In genomic region chr6:11224966-11225463, GRCh38 we compare ENCODE assay signal across 11 cellular contexts. TPM values are rescaled to one million over a fixed set of nuclear protein-coding genes. Genes with fewer than 3 reads are reported as not detected.
DNase-seq lines count a peak whose midpoint lies in the region; ATAC-seq and TF ChIP-seq lines count a peak whose summit lies in the region.
"Had no signal": no experiment of that assay in that cellular context is flagged by ENCODE, and none has a peak within 500 bp of the region (broad histone marks: within the 10 kb centered on the region; RNA-seq: fewer than 3 reads in every experiment).

No MANE protein-coding gene starts in this region.

- no peak overlapping the region for H3K9ac ChIP-seq in fibroblast of lung (ENCODE audit: insufficient read depth, low read length)

- H3K9me3 ChIP-seq in fibroblast of lung (ENCODE audit: control insufficient read depth, insufficient read depth, low read depth, low read length) (no peaks in the 10 kb centered on the region), stomach (no peaks in the 10 kb centered on the region), WERI-Rb-1 (ENCODE audit: severe bottlenecking) (no peaks in the 10 kb centered on the region)
- H3K9me3 ChIP-seq: pancreas had no signal

- no peak for DNase-seq in activated CD8-positive, alpha-beta memory T cell treated with anti-CD3 and anti-CD28 coated beads, Interleukin-2, amount 10 ng/mL, durations not matched to agents 7 days and 5 days
- no peak for DNase-seq in activated CD8-positive, alpha-beta memory T cell treated with anti-CD3 and anti-CD28 coated beads for 24 hours
- peak; percentile 54 for DNase-seq in activated CD4-positive, alpha-beta memory T cell treated with anti-CD3 and anti-CD28 coated beads for 36 hours
- no peak for DNase-seq in fibroblast of lung (ENCODE audit: low read depth in 2 of 2)
- no peak for DNase-seq in stomach
- DNase-seq in WERI-Rb-1: no peak
- DNase-seq in C1 segment of cervical spinal cord (lab: John Stamatoyannopoulos, UW): no peak
- DNase-seq: ACHN, NCI-H82, pancreas had no signal

- H3K36me3 ChIP-seq in fibroblast of lung (ENCODE audit: control insufficient read depth, insufficient read depth, low read length) (no peaks in the 10 kb centered on the region), stomach (no peaks in the 10 kb centered on the region), WERI-Rb-1 (no peaks in the 10 kb centered on the region)
- H3K36me3 ChIP-seq: pancreas had no signal

- POLR2A ChIA-PET in activated CD4-positive, alpha-beta memory T cell treated with anti-CD3 and anti-CD28 coated beads for 36 hours (lab: Charles Lee): interaction anchor here (0.6 to 3.9 kb wide), 8 partner anchors 7 to 235 kb away, joined by 3 to 17 read pairs (median 6); partner anchors contain the start of gene NEDD9

- H3K27me3 ChIP-seq in fibroblast of lung (ENCODE audit: control insufficient read depth, insufficient read depth, low read length) (no peaks in the 10 kb centered on the region), stomach (no peaks in the 10 kb centered on the region), WERI-Rb-1 (ENCODE audit: insufficient read depth, low read depth, severe bottlenecking) (no peaks in the 10 kb centered on the region)
- H3K27me3 ChIP-seq: pancreas had no signal

- H3K4me3 ChIP-seq in fibroblast of lung (replicated peaks in 1 of 4; ENCODE audit: control extremely low read depth in 1 of 4, insufficient read depth in 1 of 4, low read depth in 3 of 4, low read length in 4 of 4): no peak overlapping the region
- no peak overlapping the region for H3K4me3 ChIP-seq in stomach
- no peak overlapping the region for H3K4me3 ChIP-seq in WERI-Rb-1 (ENCODE audit: low read depth, low read length)
- H3K4me3 ChIP-seq: pancreas had no signal

- intact Hi-C loops in activated CD4-positive, alpha-beta memory T cell treated with anti-CD3 and anti-CD28 coated beads for 36 hours (cut with micrococcal nuclease): loop anchor here (1.0 to 2.0 kb wide), 7 partner anchors 7 to 188 kb away; partner anchors contain the start of gene NEDD9
- intact Hi-C loops in stomach (cut with DNase I; ENCODE audit: low total_unique reads): no loop called here

- TF ChIP-seq EP300 in stomach (IDR thresholded peaks at IDR 0.05): no peak

- H3K4me2 ChIP-seq in fibroblast of lung (ENCODE audit: extremely low read depth, insufficient read depth, low read length): peak overlapping the region; percentile 58

- peaks cover 6% of the 10 kb centered on the region for H3K4me1 ChIP-seq in fibroblast of lung (ENCODE audit: control insufficient read depth, extremely low read depth, insufficient read depth, low read length)
- H3K4me1 ChIP-seq in stomach: peaks cover 9 to 86% (median 57%) of the 10 kb centered on the region in 4 donors

- no peak for ATAC-seq in activated CD8-positive, alpha-beta memory T cell treated with anti-CD3 and anti-CD28 coated beads, Interleukin-2, amount 10 ng/mL, durations not matched to agents 7 days and 5 days
- no peak for ATAC-seq in GM18505 (IDR thresholded peaks at IDR 0.05; ENCODE audit: unreplicated experiment)

- no peaks in the 10 kb centered on the region for H3K27me3 Mint-ChIP-seq in activated CD8-positive, alpha-beta memory T cell treated with anti-CD3 and anti-CD28 coated beads, Interleukin-2, amount 10 ng/mL, durations not matched to agents 7 days and 5 days
- H3K27me3 Mint-ChIP-seq in activated CD4-positive, alpha-beta memory T cell treated with anti-CD3 and anti-CD28 coated beads for 36 hours: no peaks in the 10 kb centered on the region

- H3K4me3 Mint-ChIP-seq in activated CD8-positive, alpha-beta memory T cell treated with anti-CD3 and anti-CD28 coated beads, Interleukin-2, amount 10 ng/mL, durations not matched to agents 7 days and 5 days: peak overlapping the region; percentile 59
- H3K4me3 Mint-ChIP-seq in activated CD4-positive, alpha-beta memory T cell treated with anti-CD3 and anti-CD28 coated beads for 36 hours: peak overlapping the region; percentile 44

- H4K20me1 ChIP-seq in fibroblast of lung (ENCODE audit: control insufficient read depth, extremely low read depth, insufficient read depth, low read length): peaks cover 2% of the 10 kb centered on the region

- TF ChIP-seq POLR2A in stomach (IDR thresholded peaks at IDR 0.05): no peak
- no peak for TF ChIP-seq POLR2A in GM18505 (IDR thresholded peaks at IDR 0.05; ENCODE audit: borderline replicate concordance, extremely low read depth, insufficient read depth, insufficient read length)

- CTCF ChIA-PET in activated CD8-positive, alpha-beta memory T cell treated with anti-CD3 and anti-CD28 coated beads, Interleukin-2, amount 10 ng/mL, durations not matched to agents 7 days and 5 days (lab: Charles Lee): interaction anchor here (1.0 to 5.6 kb wide), 7 partner anchors 8 to 271 kb away, joined by 3 to 37 read pairs (median 4); partner anchors contain the start of gene NEDD9
- CTCF ChIA-PET in activated CD4-positive, alpha-beta memory T cell treated with anti-CD3 and anti-CD28 coated beads for 36 hours (lab: Charles Lee): interaction anchor here (0.6 to 1.3 kb wide), 3 partner anchors 52 to 271 kb away, joined by 3 to 4 read pairs (median 4); no protein-coding TSS in a partner anchor

- H2AFZ ChIP-seq in fibroblast of lung (ENCODE audit: low read length): no peak overlapping the region

- peaks cover 75% of the 10 kb centered on the region for H3K36me3 Mint-ChIP-seq in activated CD8-positive, alpha-beta memory T cell treated with anti-CD3 and anti-CD28 coated beads, Interleukin-2, amount 10 ng/mL, durations not matched to agents 7 days and 5 days
- H3K36me3 Mint-ChIP-seq in activated CD4-positive, alpha-beta memory T cell treated with anti-CD3 and anti-CD28 coated beads for 36 hours: peaks cover 30% of the 10 kb centered on the region

- no peaks in the 10 kb centered on the region for H3K9me3 Mint-ChIP-seq in activated CD8-positive, alpha-beta memory T cell treated with anti-CD3 and anti-CD28 coated beads, Interleukin-2, amount 10 ng/mL, durations not matched to agents 7 days and 5 days (ENCODE audit: low read depth)
- H3K9me3 Mint-ChIP-seq in activated CD4-positive, alpha-beta memory T cell treated with anti-CD3 and anti-CD28 coated beads for 36 hours: no peaks in the 10 kb centered on the region

- peaks cover 88% of the 10 kb centered on the region for H3K4me1 Mint-ChIP-seq in activated CD8-positive, alpha-beta memory T cell treated with anti-CD3 and anti-CD28 coated beads, Interleukin-2, amount 10 ng/mL, durations not matched to agents 7 days and 5 days
- H3K4me1 Mint-ChIP-seq in activated CD4-positive, alpha-beta memory T cell treated with anti-CD3 and anti-CD28 coated beads for 36 hours (ENCODE audit: low read depth): peaks cover 61% of the 10 kb centered on the region

- 71 to 80% (median 75%) methylated on average over 4 of the region's 4 CpGs for WGBS in stomach, 5 donors

- TF ChIP-seq CTCF in fibroblast of lung (conservative IDR thresholded peaks at IDR 0.05 in 1 of 2, IDR thresholded peaks at IDR 0.05 in 1 of 2; ENCODE audit: low read depth in 1 of 2, low read length in 2 of 2) (no peak), stomach (IDR thresholded peaks at IDR 0.05) (no peak), WERI-Rb-1 (IDR thresholded peaks at IDR 0.05; ENCODE audit: low read depth, low read length) (no peak)

- H3K27ac ChIP-seq in fibroblast of lung (ENCODE audit: insufficient read depth, low read length) (peak overlapping the region; percentile 34), stomach (peak overlapping the region in 4 of 5 donors; percentile 53 to 69 (median 62)), WERI-Rb-1 (no peak overlapping the region)

- peaks cover 89% of the 10 kb centered on the region for H3K79me2 ChIP-seq in fibroblast of lung (ENCODE audit: control insufficient read depth, insufficient read depth, low read length)

- peak overlapping the region; percentile 91 for H3K27ac Mint-ChIP-seq in activated CD8-positive, alpha-beta memory T cell treated with anti-CD3 and anti-CD28 coated beads, Interleukin-2, amount 10 ng/mL, durations not matched to agents 7 days and 5 days
- peak overlapping the region; percentile 87 for H3K27ac Mint-ChIP-seq in activated CD4-positive, alpha-beta memory T cell treated with anti-CD3 and anti-CD28 coated beads for 36 hours

RNA-seq across cellular contexts. Expression of gene NEDD9, which starts 7.5 kb away (rescaled TPM):
- total RNA-seq in activated CD8-positive, alpha-beta memory T cell treated with anti-CD3 and anti-CD28 coated beads, Interleukin-2, amount 10 ng/mL, durations not matched to agents 7 days and 5 days: 100 to 1,000 TPM in 1 of 2 experiments, 10 to 100 TPM in 1; 84.5 to 114 TPM
- total RNA-seq in activated CD4-positive, alpha-beta memory T cell treated with anti-CD3 and anti-CD28 coated beads for 36 hours: 10 to 100 TPM; 26.6 to 31.5 TPM
- 13.6 and 33.7 TPM in 2 replicates for total RNA-seq in fibroblast of lung
- polyA plus RNA-seq in fibroblast of lung: 35.2 and 41.9 TPM in 2 replicates
- polyA plus RNA-seq in fibroblast of lung (2012): 25.1 and 26.5 TPM in 2 replicates
- polyA minus RNA-seq in fibroblast of lung (ENCODE audit: low replicate concordance): 75.8 and 84.0 TPM in 2 replicates
- total RNA-seq in stomach: 10 to 100 TPM; 11.3 to 97.9 (median 48.2) TPM
- 10 to 100 TPM in 1 of 3 donors, 1 to 10 TPM in 2; 4.2 to 19.6 (median 9.2) TPM for polyA plus RNA-seq in stomach
